ENCODE assay signal across 14 cellular contexts in the genomic region with DNA sequence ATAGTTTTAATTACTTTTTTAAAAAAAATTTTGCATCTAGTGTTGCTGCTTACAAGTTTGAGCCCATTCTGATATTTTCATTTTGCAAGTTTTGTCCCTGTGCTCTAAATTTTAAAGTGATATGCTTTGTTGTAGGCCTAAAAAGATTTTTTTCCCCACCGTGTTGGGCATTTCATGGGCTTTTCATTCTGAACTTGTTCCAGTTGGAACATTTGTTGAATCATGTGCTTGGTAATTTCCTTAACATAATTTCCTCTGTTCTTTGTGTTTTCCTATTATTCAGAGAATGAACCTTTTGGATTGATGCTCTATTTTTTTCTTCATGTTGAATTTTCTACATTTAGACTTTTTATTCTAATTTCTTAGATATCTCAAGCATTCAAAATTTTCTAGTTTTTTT.
DNase-seq lines count a peak whose midpoint lies in the region; FAIRE-seq and TF ChIP-seq lines count a peak whose summit lies in the region.
"Had no signal": no experiment of that assay in that cellular context is flagged by ENCODE, and none has a peak within 500 bp of the region (broad histone marks: within the 10 kb centered on the region; RNA-seq: fewer than 3 reads in every experiment).

No MANE protein-coding gene starts in this region.

- TF ChIP-seq POLR2A in thyroid gland (IDR thresholded peaks at IDR 0.05): no peak

- no peak overlapping the region for H3K9ac ChIP-seq in kidney (ENCODE audit: low read length in 2 of 2)

- in situ Hi-C loops in G401 (cut with HindIII; ENCODE audit: low sequenced_read_pairs): no loop called here

- no peaks in the 10 kb centered on the region for H3K9me3 ChIP-seq in kidney (ENCODE audit: control insufficient read depth in 1 of 2, low read length in 2 of 2)
- H3K9me3 ChIP-seq in small intestine (ENCODE audit: control insufficient read depth, low read depth): no peaks in the 10 kb centered on the region
- H3K9me3 ChIP-seq in thyroid gland: no peaks in the 10 kb centered on the region
- H3K9me3 ChIP-seq: A549, Caco-2, HAP-1 had no signal

- H3K36me3 ChIP-seq in kidney (ENCODE audit: control insufficient read depth in 1 of 2, insufficient read depth in 2 of 2, low read length in 2 of 2): no peaks in the 10 kb centered on the region
- no peaks in the 10 kb centered on the region for H3K36me3 ChIP-seq in small intestine (ENCODE audit: control insufficient read depth in 2 of 2, insufficient read depth in 2 of 2, low read length in 2 of 2)
- no peaks in the 10 kb centered on the region for H3K36me3 ChIP-seq in thyroid gland
- H3K36me3 ChIP-seq: HAP-1 had no signal

- intact Hi-C loops in kidney (cut with DNase I) (no loop called here), thyroid gland (cut with DNase I) (no loop called here)
- intact Hi-C loops in activated T-helper 1 cell treated with anti-CD3 and anti-CD28 coated beads, Interleukin-12 subunit alpha, Interleukin-12 subunit beta, Interleukin-2, Interleukin-4 antibody, amounts not matched to agents 30 ng/mL and 10 ng/mL and 1 ng/mL, durations not matched to agents 14 hours and 24 hours and 36 hours (cut with micrococcal nuclease): no loop called here

- FAIRE-seq in kidney (lab: Jason Lieb, UNC) (peak; percentile 53), small intestine (lab: Jason Lieb, UNC) (peak; percentile 36)
- FAIRE-seq: A549, H1 had no signal

- H3K27me3 ChIP-seq in small intestine (ENCODE audit: control insufficient read depth in 2 of 2, insufficient read depth in 2 of 2, low read length in 2 of 2) (no peaks in the 10 kb centered on the region), thyroid gland (no peaks in the 10 kb centered on the region)

- TF ChIP-seq CTCF in kidney (IDR thresholded peaks at IDR 0.05; ENCODE audit: borderline replicate concordance, extremely low read depth, insufficient read depth) (no peak), thyroid gland (IDR thresholded peaks at IDR 0.05) (no peak)

- H3K4me3 ChIP-seq in kidney (ENCODE audit: low read length in 2 of 2): no peak overlapping the region
- no peak overlapping the region for H3K4me3 ChIP-seq in small intestine (ENCODE audit: low read depth in 1 of 2, low read length in 2 of 2)
- no peak overlapping the region for H3K4me3 ChIP-seq in thyroid gland (replicated peaks in 1 of 3)
- H3K4me3 ChIP-seq: A549, HAP-1 had no signal

- no peaks in the 10 kb centered on the region for H3K4me1 ChIP-seq in kidney (ENCODE audit: control insufficient read depth in 1 of 2, insufficient read depth in 1 of 2, low read depth in 1 of 2, low read length in 2 of 2)
- H3K4me1 ChIP-seq in small intestine (ENCODE audit: control insufficient read depth in 2 of 2, insufficient read depth in 1 of 2, low read depth in 1 of 2, low read length in 1 of 2): no peaks in the 10 kb centered on the region
- no peaks in the 10 kb centered on the region for H3K4me1 ChIP-seq in thyroid gland
- H3K4me1 ChIP-seq: A549, Caco-2, HAP-1 had no signal

- H3K4me3 Mint-ChIP-seq in activated T-helper 1 cell treated with anti-CD3 and anti-CD28 coated beads, Interleukin-12 subunit alpha, Interleukin-12 subunit beta, Interleukin-2, Interleukin-4 antibody, amounts not matched to agents 30 ng/mL and 10 ng/mL and 1 ng/mL, durations not matched to agents 14 hours and 24 hours and 36 hours: no peak overlapping the region
- H3K4me3 Mint-ChIP-seq: CD8-positive, alpha-beta memory T cell had no signal

- no peaks in the 10 kb centered on the region for H3K9me3 Mint-ChIP-seq in activated T-helper 1 cell treated with anti-CD3 and anti-CD28 coated beads, Interleukin-12 subunit alpha, Interleukin-12 subunit beta, Interleukin-2, Interleukin-4 antibody, amounts not matched to agents 30 ng/mL and 10 ng/mL and 1 ng/mL, durations not matched to agents 14 hours and 24 hours and 36 hours

- no peak overlapping the region for H3K27ac Mint-ChIP-seq in activated T-helper 1 cell treated with anti-CD3 and anti-CD28 coated beads, Interleukin-12 subunit alpha, Interleukin-12 subunit beta, Interleukin-2, Interleukin-4 antibody, amounts not matched to agents 30 ng/mL and 10 ng/mL and 1 ng/mL, durations not matched to agents 14 hours and 24 hours and 36 hours
- H3K27ac Mint-ChIP-seq: CD8-positive, alpha-beta memory T cell had no signal

- WGBS in small intestine, 3 donors: 72 to 97% (median 86%) methylated on average over 1 of the region's 1 CpG
- WGBS in thyroid gland, 2 donors: 64 to 73% methylated on average over 1 of the region's 1 CpG

- no peaks in the 10 kb centered on the region for H3K27me3 Mint-ChIP-seq in activated T-helper 1 cell treated with anti-CD3 and anti-CD28 coated beads, Interleukin-12 subunit alpha, Interleukin-12 subunit beta, Interleukin-2, Interleukin-4 antibody, amounts not matched to agents 30 ng/mL and 10 ng/mL and 1 ng/mL, durations not matched to agents 14 hours and 24 hours and 36 hours (ENCODE audit: insufficient read depth)
- H3K27me3 Mint-ChIP-seq: CD8-positive, alpha-beta memory T cell had no signal

- no peaks in the 10 kb centered on the region for H3K4me1 Mint-ChIP-seq in activated T-helper 1 cell treated with anti-CD3 and anti-CD28 coated beads, Interleukin-12 subunit alpha, Interleukin-12 subunit beta, Interleukin-2, Interleukin-4 antibody, amounts not matched to agents 30 ng/mL and 10 ng/mL and 1 ng/mL, durations not matched to agents 14 hours and 24 hours and 36 hours (ENCODE audit: low read depth)

- DNase-seq in G401 (ENCODE audit: low spot score): peak; percentile 47
- peak; percentile 77 for DNase-seq in dermis blood vessel endothelial cell
- DNase-seq in kidney: no peak
- no peak for DNase-seq in small intestine
- DNase-seq in activated T-helper 1 cell treated with anti-CD3 and anti-CD28 coated beads, Interleukin-12 subunit alpha, Interleukin-12 subunit beta, Interleukin-2, Interleukin-4 antibody, amounts not matched to agents 30 ng/mL and 10 ng/mL and 1 ng/mL, durations not matched to agents 14 hours and 24 hours and 36 hours (ENCODE audit: low spot score): no peak
- DNase-seq in thyroid gland: no peak
- no peak for DNase-seq in KG1 (lab: John Stamatoyannopoulos, UW)
- DNase-seq: Caco-2; CD8-positive, alpha-beta memory T cell; DND-41; GF-D8 had no signal

- H3K36me3 Mint-ChIP-seq in activated T-helper 1 cell treated with anti-CD3 and anti-CD28 coated beads, Interleukin-12 subunit alpha, Interleukin-12 subunit beta, Interleukin-2, Interleukin-4 antibody, amounts not matched to agents 30 ng/mL and 10 ng/mL and 1 ng/mL, durations not matched to agents 14 hours and 24 hours and 36 hours (ENCODE audit: low read depth): no peaks in the 10 kb centered on the region

- H3K27ac ChIP-seq in kidney (ENCODE audit: low read depth in 2 of 2, low read length in 2 of 2): no peak overlapping the region
- no peak overlapping the region for H3K27ac ChIP-seq in small intestine (ENCODE audit: low read depth in 1 of 2, low read length in 1 of 2)
- no peak overlapping the region for H3K27ac ChIP-seq in thyroid gland
- H3K27ac ChIP-seq: A549 had no signal

Comparison
In these comparisons a context has a peak if more than half of its experiments do, and no peak if none do; other contexts are left out.
1. DNase-seq: peak in G401 (single experiment) and dermis blood vessel endothelial cell (single experiment); none in kidney (single experiment), small intestine (single experiment), activated T-helper 1 cell treated with anti-CD3 and anti-CD28 coated beads, Interleukin-12 subunit alpha, Interleukin-12 subunit beta, Interleukin-2, Interleukin-4 antibody, amounts not matched to agents 30 ng/mL and 10 ng/mL and 1 ng/mL, durations not matched to agents 14 hours and 24 hours and 36 hours (single experiment), thyroid gland (0 of 2) and KG1 (single experiment).